1 cellular context compared by ENCODE assay signal in the genomic region with DNA sequence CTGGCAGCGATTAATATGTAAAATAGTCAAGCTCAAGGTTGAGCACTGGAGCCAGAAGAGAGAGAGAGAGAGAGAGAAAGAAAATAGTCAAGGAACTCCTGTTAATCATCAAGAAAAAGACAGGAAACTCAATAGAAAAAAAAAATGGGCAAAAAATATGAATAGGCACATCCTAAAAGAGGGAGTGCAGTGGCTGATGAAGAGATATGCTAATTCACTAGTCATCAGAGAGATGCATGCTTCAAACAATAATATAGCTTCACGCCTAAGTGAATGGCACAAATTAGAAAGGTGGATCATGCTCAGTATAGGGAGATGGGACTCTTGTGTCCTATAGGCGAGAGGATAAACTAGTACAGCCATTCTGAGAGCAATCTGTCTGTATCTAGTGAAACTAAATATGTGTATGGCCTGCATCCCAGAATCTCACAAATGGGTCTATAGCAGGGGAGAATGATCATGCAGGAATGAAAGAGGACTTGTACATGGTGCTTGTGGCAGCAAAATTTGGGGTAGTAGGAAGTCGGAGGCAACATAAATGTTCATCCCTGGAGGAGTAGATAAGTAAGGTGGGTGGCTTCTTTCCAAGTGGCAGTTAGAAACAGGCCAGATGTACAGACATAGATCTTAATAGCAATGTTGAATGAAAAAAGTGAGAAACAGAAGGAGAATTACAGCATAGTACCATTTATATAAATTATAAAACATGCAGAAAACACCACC.
TF ChIP-seq lines count a peak whose summit lies in the region.

No MANE protein-coding gene starts in this region.

TF ChIP-seq in K562, 482 proteins besides CTCF, POLR2A, EP300 and RAD21 (continued from another document and continues in another):
- TF ChIP-seq ZNF561 (CRISPR knock-in tag; conservative IDR thresholded peaks at IDR 0.05) (no peak), U2AF2 (optimal IDR thresholded peaks at IDR 0.05; ENCODE audit: low read depth, low read length) (no peak), POU5F1 (IDR thresholded peaks at IDR 0.05; ENCODE audit: borderline replicate concordance, low read depth, low read length, partially characterized antibody) (no peak), RNF2 (IDR thresholded peaks at IDR 0.05) (peak; percentile 65), CSDE1 (IDR thresholded peaks at IDR 0.05) (no peak; a peak in 1 of 4 replicates), CBFA2T3 (IDR thresholded peaks at IDR 0.05) (peak; percentile 93), JUND (IDR thresholded peaks at IDR 0.05; ENCODE audit: borderline replicate concordance, low read depth, low read length) (peak; percentile 35; the same call in 1 of the 2 replicates), JUND (tag; IDR thresholded peaks at IDR 0.05; ENCODE audit: borderline replicate concordance, low read depth, low read length) (peak; percentile 68; the same call in 2 of the 3 replicates), LEF1 (IDR thresholded peaks at IDR 0.05) (peak; percentile 69), ZSCAN29 (IDR thresholded peaks at IDR 0.05) (no peak), PTRF (tag; IDR thresholded peaks at IDR 0.05) (no peak), ZC3H4 (CRISPR knock-in tag; IDR thresholded peaks at IDR 0.05; ENCODE audit: borderline replicate concordance) (no peak), MAZ (CRISPR knock-in tag; conservative IDR thresholded peaks at IDR 0.05 in 1 of 2, IDR thresholded peaks at IDR 0.05 in 1 of 2) (no peak; a peak in 1 of 4 replicates), ARID2 (IDR thresholded peaks at IDR 0.05) (no peak), PHF20 (IDR thresholded peaks at IDR 0.05; ENCODE audit: partially characterized antibody) (no peak), SRF (CRISPR knock-in tag; IDR thresholded peaks at IDR 0.05) (0 out of 4 replicates have a peak, but pooled peaks of 1 of the 2 experiments have one; percentile 35), ZNF133 (CRISPR knock-in tag; IDR thresholded peaks at IDR 0.05) (no peak), KLF6 (CRISPR knock-in tag; IDR thresholded peaks at IDR 0.05; ENCODE audit: borderline replicate concordance) (no peak; the same call in 1 of the 2 replicates), PHF8 (IDR thresholded peaks at IDR 0.05; ENCODE audit: borderline replicate concordance, low read length) (no peak), FOXK2 (conservative IDR thresholded peaks at IDR 0.05 in 1 of 2, IDR thresholded peaks at IDR 0.05 in 1 of 2; ENCODE audit: low read depth in 2 of 2) (0 out of 4 replicates have a peak, but pooled peaks have one; percentile 20 to 22)
- TF ChIP-seq, protein P1, sequence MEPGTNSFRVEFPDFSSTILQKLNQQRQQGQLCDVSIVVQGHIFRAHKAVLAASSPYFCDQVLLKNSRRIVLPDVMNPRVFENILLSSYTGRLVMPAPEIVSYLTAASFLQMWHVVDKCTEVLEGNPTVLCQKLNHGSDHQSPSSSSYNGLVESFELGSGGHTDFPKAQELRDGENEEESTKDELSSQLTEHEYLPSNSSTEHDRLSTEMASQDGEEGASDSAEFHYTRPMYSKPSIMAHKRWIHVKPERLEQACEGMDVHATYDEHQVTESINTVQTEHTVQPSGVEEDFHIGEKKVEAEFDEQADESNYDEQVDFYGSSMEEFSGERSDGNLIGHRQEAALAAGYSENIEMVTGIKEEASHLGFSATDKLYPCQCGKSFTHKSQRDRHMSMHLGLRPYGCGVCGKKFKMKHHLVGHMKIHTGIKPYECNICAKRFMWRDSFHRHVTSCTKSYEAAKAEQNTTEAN (CRISPR knock-in tag; IDR thresholded peaks at IDR 0.05): no peak
- TF ChIP-seq, protein P2, sequence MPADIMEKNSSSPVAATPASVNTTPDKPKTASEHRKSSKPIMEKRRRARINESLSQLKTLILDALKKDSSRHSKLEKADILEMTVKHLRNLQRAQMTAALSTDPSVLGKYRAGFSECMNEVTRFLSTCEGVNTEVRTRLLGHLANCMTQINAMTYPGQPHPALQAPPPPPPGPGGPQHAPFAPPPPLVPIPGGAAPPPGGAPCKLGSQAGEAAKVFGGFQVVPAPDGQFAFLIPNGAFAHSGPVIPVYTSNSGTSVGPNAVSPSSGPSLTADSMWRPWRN (IDR thresholded peaks at IDR 0.05; ENCODE audit: low read depth): no peak
- TF ChIP-seq, protein P3, sequence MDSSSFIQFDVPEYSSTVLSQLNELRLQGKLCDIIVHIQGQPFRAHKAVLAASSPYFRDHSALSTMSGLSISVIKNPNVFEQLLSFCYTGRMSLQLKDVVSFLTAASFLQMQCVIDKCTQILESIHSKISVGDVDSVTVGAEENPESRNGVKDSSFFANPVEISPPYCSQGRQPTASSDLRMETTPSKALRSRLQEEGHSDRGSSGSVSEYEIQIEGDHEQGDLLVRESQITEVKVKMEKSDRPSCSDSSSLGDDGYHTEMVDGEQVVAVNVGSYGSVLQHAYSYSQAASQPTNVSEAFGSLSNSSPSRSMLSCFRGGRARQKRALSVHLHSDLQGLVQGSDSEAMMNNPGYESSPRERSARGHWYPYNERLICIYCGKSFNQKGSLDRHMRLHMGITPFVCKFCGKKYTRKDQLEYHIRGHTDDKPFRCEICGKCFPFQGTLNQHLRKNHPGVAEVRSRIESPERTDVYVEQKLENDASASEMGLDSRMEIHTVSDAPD (CRISPR knock-in tag; IDR thresholded peaks at IDR 0.05): no peak
- TF ChIP-seq, protein P4, sequence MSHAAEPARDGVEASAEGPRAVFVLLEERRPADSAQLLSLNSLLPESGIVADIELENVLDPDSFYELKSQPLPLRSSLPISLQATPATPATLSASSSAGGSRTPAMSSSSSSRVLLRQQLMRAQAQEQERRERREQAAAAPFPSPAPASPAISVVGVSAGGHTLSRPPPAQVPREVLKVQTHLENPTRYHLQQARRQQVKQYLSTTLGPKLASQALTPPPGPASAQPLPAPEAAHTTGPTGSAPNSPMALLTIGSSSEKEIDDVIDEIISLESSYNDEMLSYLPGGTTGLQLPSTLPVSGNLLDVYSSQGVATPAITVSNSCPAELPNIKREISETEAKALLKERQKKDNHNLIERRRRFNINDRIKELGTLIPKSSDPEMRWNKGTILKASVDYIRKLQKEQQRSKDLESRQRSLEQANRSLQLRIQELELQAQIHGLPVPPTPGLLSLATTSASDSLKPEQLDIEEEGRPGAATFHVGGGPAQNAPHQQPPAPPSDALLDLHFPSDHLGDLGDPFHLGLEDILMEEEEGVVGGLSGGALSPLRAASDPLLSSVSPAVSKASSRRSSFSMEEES (CRISPR knock-in tag; IDR thresholded peaks at IDR 0.05): no peak
- TF ChIP-seq, protein P5, sequence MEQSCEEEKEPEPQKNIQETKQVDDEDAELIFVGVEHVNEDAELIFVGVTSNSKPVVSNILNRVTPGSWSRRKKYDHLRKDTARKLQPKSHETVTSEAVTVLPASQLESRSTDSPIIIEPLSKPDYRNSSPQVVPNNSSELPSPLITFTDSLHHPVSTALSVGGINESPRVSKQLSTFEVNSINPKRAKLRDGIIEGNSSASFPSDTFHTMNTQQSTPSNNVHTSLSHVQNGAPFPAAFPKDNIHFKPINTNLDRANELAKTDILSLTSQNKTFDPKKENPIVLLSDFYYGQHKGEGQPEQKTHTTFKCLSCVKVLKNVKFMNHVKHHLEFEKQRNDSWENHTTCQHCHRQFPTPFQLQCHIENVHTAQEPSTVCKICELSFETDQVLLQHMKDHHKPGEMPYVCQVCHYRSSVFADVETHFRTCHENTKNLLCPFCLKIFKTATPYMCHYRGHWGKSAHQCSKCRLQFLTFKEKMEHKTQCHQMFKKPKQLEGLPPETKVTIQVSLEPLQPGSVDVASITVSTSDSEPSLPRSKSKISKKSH (CRISPR knock-in tag; IDR thresholded peaks at IDR 0.05): no peak
- TF ChIP-seq, protein P6, sequence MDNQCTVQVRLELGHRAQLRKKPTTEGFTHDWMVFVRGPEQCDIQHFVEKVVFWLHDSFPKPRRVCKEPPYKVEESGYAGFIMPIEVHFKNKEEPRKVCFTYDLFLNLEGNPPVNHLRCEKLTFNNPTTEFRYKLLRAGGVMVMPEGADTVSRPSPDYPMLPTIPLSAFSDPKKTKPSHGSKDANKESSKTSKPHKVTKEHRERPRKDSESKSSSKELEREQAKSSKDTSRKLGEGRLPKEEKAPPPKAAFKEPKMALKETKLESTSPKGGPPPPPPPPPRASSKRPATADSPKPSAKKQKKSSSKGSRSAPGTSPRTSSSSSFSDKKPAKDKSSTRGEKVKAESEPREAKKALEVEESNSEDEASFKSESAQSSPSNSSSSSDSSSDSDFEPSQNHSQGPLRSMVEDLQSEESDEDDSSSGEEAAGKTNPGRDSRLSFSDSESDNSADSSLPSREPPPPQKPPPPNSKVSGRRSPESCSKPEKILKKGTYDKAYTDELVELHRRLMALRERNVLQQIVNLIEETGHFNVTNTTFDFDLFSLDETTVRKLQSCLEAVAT (IDR thresholded peaks at IDR 0.05): 0 out of 4 replicates have a peak, but pooled peaks of 1 of the 2 experiments have one; percentile 25
- TF ChIP-seq, protein P7, sequence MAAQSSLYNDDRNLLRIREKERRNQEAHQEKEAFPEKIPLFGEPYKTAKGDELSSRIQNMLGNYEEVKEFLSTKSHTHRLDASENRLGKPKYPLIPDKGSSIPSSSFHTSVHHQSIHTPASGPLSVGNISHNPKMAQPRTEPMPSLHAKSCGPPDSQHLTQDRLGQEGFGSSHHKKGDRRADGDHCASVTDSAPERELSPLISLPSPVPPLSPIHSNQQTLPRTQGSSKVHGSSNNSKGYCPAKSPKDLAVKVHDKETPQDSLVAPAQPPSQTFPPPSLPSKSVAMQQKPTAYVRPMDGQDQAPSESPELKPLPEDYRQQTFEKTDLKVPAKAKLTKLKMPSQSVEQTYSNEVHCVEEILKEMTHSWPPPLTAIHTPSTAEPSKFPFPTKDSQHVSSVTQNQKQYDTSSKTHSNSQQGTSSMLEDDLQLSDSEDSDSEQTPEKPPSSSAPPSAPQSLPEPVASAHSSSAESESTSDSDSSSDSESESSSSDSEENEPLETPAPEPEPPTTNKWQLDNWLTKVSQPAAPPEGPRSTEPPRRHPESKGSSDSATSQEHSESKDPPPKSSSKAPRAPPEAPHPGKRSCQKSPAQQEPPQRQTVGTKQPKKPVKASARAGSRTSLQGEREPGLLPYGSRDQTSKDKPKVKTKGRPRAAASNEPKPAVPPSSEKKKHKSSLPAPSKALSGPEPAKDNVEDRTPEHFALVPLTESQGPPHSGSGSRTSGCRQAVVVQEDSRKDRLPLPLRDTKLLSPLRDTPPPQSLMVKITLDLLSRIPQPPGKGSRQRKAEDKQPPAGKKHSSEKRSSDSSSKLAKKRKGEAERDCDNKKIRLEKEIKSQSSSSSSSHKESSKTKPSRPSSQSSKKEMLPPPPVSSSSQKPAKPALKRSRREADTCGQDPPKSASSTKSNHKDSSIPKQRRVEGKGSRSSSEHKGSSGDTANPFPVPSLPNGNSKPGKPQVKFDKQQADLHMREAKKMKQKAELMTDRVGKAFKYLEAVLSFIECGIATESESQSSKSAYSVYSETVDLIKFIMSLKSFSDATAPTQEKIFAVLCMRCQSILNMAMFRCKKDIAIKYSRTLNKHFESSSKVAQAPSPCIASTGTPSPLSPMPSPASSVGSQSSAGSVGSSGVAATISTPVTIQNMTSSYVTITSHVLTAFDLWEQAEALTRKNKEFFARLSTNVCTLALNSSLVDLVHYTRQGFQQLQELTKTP (IDR thresholded peaks at IDR 0.05; ENCODE audit: low read depth in 1 of 2, partially characterized antibody in 2 of 2): peak; percentile 81 to 100
- TF ChIP-seq, protein P8, sequence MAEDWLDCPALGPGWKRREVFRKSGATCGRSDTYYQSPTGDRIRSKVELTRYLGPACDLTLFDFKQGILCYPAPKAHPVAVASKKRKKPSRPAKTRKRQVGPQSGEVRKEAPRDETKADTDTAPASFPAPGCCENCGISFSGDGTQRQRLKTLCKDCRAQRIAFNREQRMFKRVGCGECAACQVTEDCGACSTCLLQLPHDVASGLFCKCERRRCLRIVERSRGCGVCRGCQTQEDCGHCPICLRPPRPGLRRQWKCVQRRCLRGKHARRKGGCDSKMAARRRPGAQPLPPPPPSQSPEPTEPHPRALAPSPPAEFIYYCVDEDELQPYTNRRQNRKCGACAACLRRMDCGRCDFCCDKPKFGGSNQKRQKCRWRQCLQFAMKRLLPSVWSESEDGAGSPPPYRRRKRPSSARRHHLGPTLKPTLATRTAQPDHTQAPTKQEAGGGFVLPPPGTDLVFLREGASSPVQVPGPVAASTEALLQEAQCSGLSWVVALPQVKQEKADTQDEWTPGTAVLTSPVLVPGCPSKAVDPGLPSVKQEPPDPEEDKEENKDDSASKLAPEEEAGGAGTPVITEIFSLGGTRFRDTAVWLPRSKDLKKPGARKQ (CRISPR knock-in tag; IDR thresholded peaks at IDR 0.05): no peak
- TF ChIP-seq, protein P9, sequence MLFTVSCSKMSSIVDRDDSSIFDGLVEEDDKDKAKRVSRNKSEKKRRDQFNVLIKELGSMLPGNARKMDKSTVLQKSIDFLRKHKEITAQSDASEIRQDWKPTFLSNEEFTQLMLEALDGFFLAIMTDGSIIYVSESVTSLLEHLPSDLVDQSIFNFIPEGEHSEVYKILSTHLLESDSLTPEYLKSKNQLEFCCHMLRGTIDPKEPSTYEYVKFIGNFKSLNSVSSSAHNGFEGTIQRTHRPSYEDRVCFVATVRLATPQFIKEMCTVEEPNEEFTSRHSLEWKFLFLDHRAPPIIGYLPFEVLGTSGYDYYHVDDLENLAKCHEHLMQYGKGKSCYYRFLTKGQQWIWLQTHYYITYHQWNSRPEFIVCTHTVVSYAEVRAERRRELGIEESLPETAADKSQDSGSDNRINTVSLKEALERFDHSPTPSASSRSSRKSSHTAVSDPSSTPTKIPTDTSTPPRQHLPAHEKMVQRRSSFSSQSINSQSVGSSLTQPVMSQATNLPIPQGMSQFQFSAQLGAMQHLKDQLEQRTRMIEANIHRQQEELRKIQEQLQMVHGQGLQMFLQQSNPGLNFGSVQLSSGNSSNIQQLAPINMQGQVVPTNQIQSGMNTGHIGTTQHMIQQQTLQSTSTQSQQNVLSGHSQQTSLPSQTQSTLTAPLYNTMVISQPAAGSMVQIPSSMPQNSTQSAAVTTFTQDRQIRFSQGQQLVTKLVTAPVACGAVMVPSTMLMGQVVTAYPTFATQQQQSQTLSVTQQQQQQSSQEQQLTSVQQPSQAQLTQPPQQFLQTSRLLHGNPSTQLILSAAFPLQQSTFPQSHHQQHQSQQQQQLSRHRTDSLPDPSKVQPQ (CRISPR knock-in tag; IDR thresholded peaks at IDR 0.05; ENCODE audit: borderline replicate concordance): no peak
- TF ChIP-seq, protein P10, sequence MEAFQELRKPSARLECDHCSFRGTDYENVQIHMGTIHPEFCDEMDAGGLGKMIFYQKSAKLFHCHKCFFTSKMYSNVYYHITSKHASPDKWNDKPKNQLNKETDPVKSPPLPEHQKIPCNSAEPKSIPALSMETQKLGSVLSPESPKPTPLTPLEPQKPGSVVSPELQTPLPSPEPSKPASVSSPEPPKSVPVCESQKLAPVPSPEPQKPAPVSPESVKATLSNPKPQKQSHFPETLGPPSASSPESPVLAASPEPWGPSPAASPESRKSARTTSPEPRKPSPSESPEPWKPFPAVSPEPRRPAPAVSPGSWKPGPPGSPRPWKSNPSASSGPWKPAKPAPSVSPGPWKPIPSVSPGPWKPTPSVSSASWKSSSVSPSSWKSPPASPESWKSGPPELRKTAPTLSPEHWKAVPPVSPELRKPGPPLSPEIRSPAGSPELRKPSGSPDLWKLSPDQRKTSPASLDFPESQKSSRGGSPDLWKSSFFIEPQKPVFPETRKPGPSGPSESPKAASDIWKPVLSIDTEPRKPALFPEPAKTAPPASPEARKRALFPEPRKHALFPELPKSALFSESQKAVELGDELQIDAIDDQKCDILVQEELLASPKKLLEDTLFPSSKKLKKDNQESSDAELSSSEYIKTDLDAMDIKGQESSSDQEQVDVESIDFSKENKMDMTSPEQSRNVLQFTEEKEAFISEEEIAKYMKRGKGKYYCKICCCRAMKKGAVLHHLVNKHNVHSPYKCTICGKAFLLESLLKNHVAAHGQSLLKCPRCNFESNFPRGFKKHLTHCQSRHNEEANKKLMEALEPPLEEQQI (IDR thresholded peaks at IDR 0.05): peak; percentile 64
